Comparison of ENCODE assay signal across 8 cellular contexts in the genomic region with DNA sequence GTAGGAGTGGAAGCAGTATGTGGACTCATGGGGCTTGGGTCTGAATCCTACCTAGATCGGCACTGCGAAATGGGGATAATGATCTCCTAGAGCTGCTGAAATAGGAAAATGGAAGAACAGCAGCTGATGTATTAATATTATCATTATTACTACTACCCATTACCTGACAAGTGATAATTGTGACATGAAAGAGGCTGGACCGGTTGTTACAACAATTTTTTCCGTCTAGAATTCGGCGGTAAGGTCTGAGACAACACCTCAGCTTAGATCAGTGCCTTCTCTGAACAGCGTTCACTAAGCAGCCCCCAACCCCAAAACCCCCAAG. TPM values are rescaled to one million over a fixed set of nuclear protein-coding genes. Genes with fewer than 3 reads are reported as not detected.
A peak's percentile ranks its signal among the peaks of the same experiment; 100 is the strongest.
DNase-seq lines count a peak whose midpoint lies in the region; ATAC-seq, FAIRE-seq and TF ChIP-seq lines count a peak whose summit lies in the region.
"Not testable (repeated sequence)": the region's sequence is repeated elsewhere in the genome, so short reads cannot be mapped to it uniquely, and the experiment has no call there.

No MANE protein-coding gene starts in this region.

- not testable (repeated sequence) for TF ChIP-seq RAD21 in A549 (conservative IDR thresholded peaks at IDR 0.05 in 1 of 2, IDR thresholded peaks at IDR 0.05 in 1 of 2)

- H3K4me1 ChIP-seq in A549 = peaks cover 26% of the 10 kb centered on the region
- H3K4me1 ChIP-seq in MM.1S (ENCODE audit: low read length); breast epithelium; mesodermal cell (ENCODE audit: control insufficient read depth, insufficient read depth, low read length, poor library complexity, severe bottlenecking): not testable (repeated sequence)
- H3K4me1 ChIP-seq in sigmoid colon = peaks cover 0 to 23% (median 13%) of the 10 kb centered on the region in 4 donors

- not testable (repeated sequence) for TF ChIP-seq EP300 in A549 (IDR thresholded peaks at IDR 0.05); sigmoid colon (IDR thresholded peaks at IDR 0.05)

- H3K9me2 ChIP-seq in MM.1S (replicated peaks; ENCODE audit: insufficient read depth, low read length) = not testable (repeated sequence)

- H3K4me2 ChIP-seq in A549 (peak overlapping the region; percentile 84), MM.1S (ENCODE audit: low read depth, low read length) (peak overlapping the region; percentile 74)

- not testable (repeated sequence) for H3K9me3 ChIP-seq in A549; MM.1S (replicated peaks; ENCODE audit: insufficient read depth, low read length); breast epithelium; mesodermal cell (ENCODE audit: control insufficient read depth, low read length); sigmoid colon

- H3K27ac Mint-ChIP-seq in WTC11 = peak overlapping the region; percentile 63

- not testable (repeated sequence) for H3F3A ChIP-seq in MM.1S (ENCODE audit: insufficient read depth, low read length)

- intact Hi-C loops in breast epithelium (cut with DNase I; ENCODE audit: low total_unique reads); sigmoid colon (cut with DNase I): not testable (repeated sequence)

- TF ChIP-seq CTCF in A549 (IDR thresholded peaks at IDR 0.05); GM12875 (IDR thresholded peaks at IDR 0.05; ENCODE audit: borderline replicate concordance, insufficient read depth, low read depth, low read length); MM.1S (IDR thresholded peaks at IDR 0.05; ENCODE audit: low read length); WTC11 (IDR thresholded peaks at IDR 0.05); breast epithelium (IDR thresholded peaks at IDR 0.05); sigmoid colon (IDR thresholded peaks at IDR 0.05): not testable (repeated sequence)

- H3K36me3 ChIP-seq in MM.1S (replicated peaks; ENCODE audit: insufficient read depth, low read length); breast epithelium; mesodermal cell (ENCODE audit: control insufficient read depth, insufficient read depth, low read length); sigmoid colon: not testable (repeated sequence)

- H3K79me2 ChIP-seq in MM.1S (ENCODE audit: low read length) = peaks cover 38% of the 10 kb centered on the region

- peak overlapping the region; percentile 85 for H3K4me3 ChIP-seq in A549
- H3K4me3 ChIP-seq in GM12875 (ENCODE audit: low read depth, low read length) = peak overlapping the region; percentile 96
- H3K4me3 ChIP-seq in MM.1S (ENCODE audit: low read length) = peak overlapping the region; percentile 86
- peak overlapping the region; percentile 69 to 100 (median 78) for H3K4me3 ChIP-seq in breast epithelium
- H3K4me3 ChIP-seq in mesodermal cell (ENCODE audit: extremely low read depth, insufficient read depth, low read length, poor library complexity, severe bottlenecking) = peak overlapping the region; percentile 93
- H3K4me3 ChIP-seq in sigmoid colon = peak overlapping the region; percentile 60 to 87 (median 74)

- not testable (repeated sequence) for H3K36me3 Mint-ChIP-seq in WTC11

- H3K27me3 Mint-ChIP-seq in WTC11 (ENCODE audit: low read depth) = not testable (repeated sequence)

- peak; percentile 51 for TF ChIP-seq POLR2A in A549 (IDR thresholded peaks at IDR 0.05; ENCODE audit: low read length)
- TF ChIP-seq POLR2A in breast epithelium (IDR thresholded peaks at IDR 0.05); sigmoid colon (IDR thresholded peaks at IDR 0.05): not testable (repeated sequence)

- WGBS in A549 (ENCODE audit: missing lambda C conversion rate) = 2% methylated on average over 7 of the region's 7 CpGs
- 0% methylated on average over 4 of the region's 7 CpGs for WGBS in mesodermal cell (ENCODE audit: insufficient coverage in 2 of 2), 2 experiments
- WGBS in sigmoid colon, 2 donors = 1% methylated on average over 7 of the region's 7 CpGs

- peaks cover 18% of the 10 kb centered on the region for H3K4me1 Mint-ChIP-seq in WTC11

- H3K27ac ChIP-seq in A549 = peak overlapping the region; percentile 83 to 87
- H3K27ac ChIP-seq in MM.1S (ENCODE audit: low read length); mesodermal cell (ENCODE audit: low read depth, low read length, severe bottlenecking): not testable (repeated sequence)
- H3K27ac ChIP-seq in breast epithelium = peak overlapping the region; percentile 95 to 100
- peak overlapping the region; percentile 84 to 95 (median 90) for H3K27ac ChIP-seq in sigmoid colon

- CTCF ChIA-PET in A549 (lab: Yijun Ruan, JAX) = not testable (repeated sequence)
- CTCF ChIA-PET in WTC11 (lab: Charles Lee) = interaction anchor here (1.1 kb wide), 1 partner anchor 82 kb away, joined by 3 read pairs; a partner anchor contains a TSS

- not testable (repeated sequence) for H4K20me1 ChIP-seq in MM.1S (ENCODE audit: insufficient read depth, low read length)

- POLR2A ChIA-PET in A549 (lab: Yijun Ruan, JAX) = not testable (repeated sequence)
- POLR2A ChIA-PET in WTC11 (lab: Charles Lee) = interaction anchor here (1.1 kb wide), 2 partner anchors 12 to 82 kb away, joined by 3 to 4 read pairs; no protein-coding TSS in a partner anchor

- peak overlapping the region; percentile 84; the same call in 1 of the 2 replicates for H3K9ac ChIP-seq in MM.1S (ENCODE audit: low read length)

- DNase-seq in A549 (ENCODE audit: low read depth in 1 of 2, low spot score in 1 of 2); WTC11 (ENCODE audit: low spot score); breast epithelium (ENCODE audit: low spot score in 2 of 2); sigmoid colon: not testable (repeated sequence)
- DNase-seq in MM.1S = peak; percentile 86
- DNase-seq in globus pallidus (ENCODE audit: low spot score) = peak; percentile 18

- H3K4me3 Mint-ChIP-seq in WTC11 = peak overlapping the region; percentile 87

- H3K9me3 Mint-ChIP-seq in WTC11 = not testable (repeated sequence)

- ATAC-seq in A549, WTC11: not testable (repeated sequence)

- not testable (repeated sequence) for H3K27me3 ChIP-seq in MM.1S (replicated peaks; ENCODE audit: insufficient read depth, low read length); breast epithelium; sigmoid colon

- peak overlapping the region; percentile 72 for H2AFZ ChIP-seq in MM.1S (ENCODE audit: low read length)

- not testable (repeated sequence) for FAIRE-seq in A549 (lab: Jason Lieb, UNC)

TF ChIP-seq in A549, 52 proteins besides CTCF, POLR2A, EP300 and RAD21:
- TF ChIP-seq PHF8 (IDR thresholded peaks at IDR 0.05; ENCODE audit: borderline replicate concordance, low read depth) = peak; percentile 43; the same call in 1 of the 2 replicates

RNA-seq across cellular contexts. Expression of a gene that starts 0.5 kb away (rescaled TPM):
- polyA plus RNA-seq in A549 (2011; rRNA removed) (73.9 and 97.2 TPM in 2 replicates), A549 (2017; fragmentation: RNase III; extraction: RNeasy Plus Mini Kit Qiagen cat#74134 plus additional on column Dnase treatment) (71.4 to 78.2 TPM (median 71.7 TPM) in 3 replicates), sigmoid colon (100 to 1,000 TPM in 1 of 3 donors, 10 to 100 TPM in 2; 94.3 to 112 (median 99.6) TPM)
- polyA plus RNA-seq in A549 (2012; cell fraction: cytosol; rRNA removed) = 34.3 and 40.0 TPM in 2 replicates
- 31.9 and 52.8 TPM in 2 replicates for polyA plus RNA-seq in A549 (2012; cell fraction: nucleus; rRNA removed)
- polyA minus RNA-seq in A549 (2011; rRNA and poly(A)+ RNA removed) = 82.8 and 95.5 TPM in 2 replicates
- total RNA-seq in WTC11 (2021) (106 to 108 TPM (median 107 TPM) in 3 replicates), breast epithelium (10 to 100 TPM; 66.4 to 86.6 (median 82.9) TPM), sigmoid colon (10 to 100 TPM; 46.4 to 57.3 (median 52.2) TPM)
- polyA plus RNA-seq in mesodermal cell (2013, experiment 1 of 2) = 60.9 TPM
- 66.5 TPM for polyA plus RNA-seq in mesodermal cell (2013, experiment 2 of 2)

RNA-seq across cellular contexts. Expression of a gene that starts 37.0 kb away (rescaled TPM):
- polyA plus RNA-seq in A549 (2011; rRNA removed) (55.6 and 62.7 TPM in 2 replicates), A549 (2017; fragmentation: RNase III; extraction: RNeasy Plus Mini Kit Qiagen cat#74134 plus additional on column Dnase treatment) (55.4 to 61.2 TPM (median 59.9 TPM) in 3 replicates), sigmoid colon (10 to 100 TPM in 2 of 3 donors, 1 to 10 TPM in 1; 8.1 to 51.4 (median 17.4) TPM)
- polyA plus RNA-seq in A549 (2012; cell fraction: cytosol; rRNA removed) = 45.4 and 59.4 TPM in 2 replicates
- 191 and 201 TPM in 2 replicates for polyA plus RNA-seq in A549 (2012; cell fraction: nucleus; rRNA removed)
- 11.1 and 16.3 TPM in 2 replicates for polyA minus RNA-seq in A549 (2011; rRNA and poly(A)+ RNA removed)
- total RNA-seq in WTC11 (2021) (115 to 118 TPM (median 116 TPM) in 3 replicates), breast epithelium (10 to 100 TPM; 61.0 to 82.9 (median 77.1) TPM), sigmoid colon (100 to 1,000 TPM in 1 of 4 donors, 10 to 100 TPM in 3; 36.0 to 152 (median 62.9) TPM)
- 63.9 TPM for polyA plus RNA-seq in mesodermal cell (2013, experiment 1 of 2)
- 64.1 TPM for polyA plus RNA-seq in mesodermal cell (2013, experiment 2 of 2)
